Comparison of ENCODE assay signal across 34 cellular contexts in genomic region chr4:89338206-89338605, GRCh38. TPM values are rescaled to one million over a fixed set of nuclear protein-coding genes. Genes with fewer than 3 reads are reported as not detected.
"Had no signal": no experiment of that assay in that cellular context is flagged by ENCODE, and none has a peak within 500 bp of the region (broad histone marks: within the 10 kb centered on the region; RNA-seq: fewer than 3 reads in every experiment).

No MANE protein-coding gene starts in this region.

- H3K27me3 Mint-ChIP-seq: activated CD4-positive, alpha-beta T cell treated with anti-CD3 and anti-CD28 coated beads for 36 hours; activated naive CD4-positive, alpha-beta T cell treated with anti-CD3 and anti-CD28 coated beads, Interleukin-2, amount 10 ng/mL, durations not matched to agents 7 days and 5 days; activated T-cell treated with anti-CD3 and anti-CD28 coated beads, Interleukin-2, amount 50 U/mL, for 24 hours; brain had no signal

- H3K4me3 Mint-ChIP-seq: activated CD4-positive, alpha-beta T cell treated with anti-CD3 and anti-CD28 coated beads for 36 hours; activated CD4-positive, alpha-beta T cell treated with anti-CD3 and anti-CD28 coated beads, Interleukin-2, amount 10 ng/mL, durations not matched to agents 7 days and 5 days; activated CD8-positive, alpha-beta T cell treated with anti-CD3 and anti-CD28 coated beads, Interleukin-2, amount 10 ng/mL, durations not matched to agents 7 days and 5 days; activated T-cell treated with anti-CD3 and anti-CD28 coated beads, Interleukin-2, amount 50 U/mL, for 24 hours; brain; T-helper 2 cell treated with Interferon-gamma antibody and Interleukin-4, amounts not matched to agents 5 μg/mL and 100 μg/mL, for 36 hours; WTC11 had no signal

- H3K4me1 Mint-ChIP-seq: activated naive CD4-positive, alpha-beta T cell treated with anti-CD3 and anti-CD28 coated beads, Interleukin-2, amount 10 ng/mL, durations not matched to agents 7 days and 5 days; brain; WTC11 had no signal

- H3K36me3 Mint-ChIP-seq: brain, WTC11 had no signal

- H3K9me3 ChIP-seq: adrenal gland, MG63, SJCRH30 had no signal

- ATAC-seq: activated CD4-positive, alpha-beta T cell treated with anti-CD3 and anti-CD28 coated beads for 36 hours; activated CD4-positive, CD25-positive, alpha-beta regulatory T cell treated with anti-CD3 and anti-CD28 coated beads, Interleukin-2, amount 50 U/mL, for 24 hours; activated CD8-positive, alpha-beta T cell treated with anti-CD3 and anti-CD28 coated beads, Interleukin-2, amount 10 ng/mL, durations not matched to agents 7 days and 5 days; Panc1; WTC11 had no signal

- H3K27ac ChIP-seq: adrenal gland, SJCRH30, SK-N-MC had no signal

- H3K9me3 Mint-ChIP-seq: activated naive CD4-positive, alpha-beta T cell treated with anti-CD3 and anti-CD28 coated beads, Interleukin-2, amount 10 ng/mL, durations not matched to agents 7 days and 5 days; activated naive CD8-positive, alpha-beta T cell treated with anti-CD3 and anti-CD28 coated beads, Interleukin-2, amount 10 ng/mL, durations not matched to agents 7 days and 5 days; activated T-cell treated with anti-CD3 and anti-CD28 coated beads, Interleukin-2, amount 50 U/mL, for 24 hours; brain; T-helper 2 cell treated with Interferon-gamma antibody and Interleukin-4, amounts not matched to agents 5 μg/mL and 100 μg/mL, for 36 hours; WTC11 had no signal

- DNase-seq: activated CD4-positive, alpha-beta T cell treated with anti-CD3 and anti-CD28 coated beads for 36 hours; activated CD4-positive, alpha-beta T cell treated with anti-CD3 and anti-CD28 coated beads, Interleukin-2, amount 10 ng/mL, durations not matched to agents 7 days and 5 days; activated CD4-positive, alpha-beta T cell treated with anti-CD3 and anti-CD28 coated beads, Interleukin-2, amount 50 U/mL, for 48 hours; activated CD8-positive, alpha-beta T cell treated with anti-CD3 and anti-CD28 coated beads, Interleukin-2, amount 10 ng/mL, durations not matched to agents 7 days and 5 days; activated naive CD4-positive, alpha-beta T cell treated with anti-CD3 and anti-CD28 coated beads, Interleukin-2, amount 10 ng/mL, durations not matched to agents 7 days and 5 days; activated naive CD8-positive, alpha-beta T cell treated with anti-CD3 and anti-CD28 coated beads, Interleukin-2, amount 10 ng/mL, durations not matched to agents 7 days and 5 days; activated T-cell treated with anti-CD3 and anti-CD28 coated beads, Interleukin-2, amount 50 U/mL, for 24 hours; adrenal gland; anterior cingulate cortex; caudate nucleus; cerebellar nuclear complex; Karpas-422; KBM-7; MG63; NCI-H1092 treated with DMSO at 0.1 percent for 48 hours; NCI-H1417; NCI-H146; NCI-H187; NCI-H2029 treated with DMSO at 0.1 percent for 48 hours; NCI-H2107; NCI-H2171; NCI-H510A; NCI-H526; NCI-H748 treated with DMSO at 0.1 percent for 48 hours; SHP77; SJCRH30 had no signal

- H3K4me3 ChIP-seq: adrenal gland, MG63, SJCRH30, SK-N-MC had no signal

- H3K27ac Mint-ChIP-seq: activated CD4-positive, alpha-beta T cell treated with anti-CD3 and anti-CD28 coated beads for 36 hours; activated CD4-positive, alpha-beta T cell treated with anti-CD3 and anti-CD28 coated beads, Interleukin-2, amount 10 ng/mL, durations not matched to agents 7 days and 5 days; activated CD8-positive, alpha-beta T cell treated with anti-CD3 and anti-CD28 coated beads, Interleukin-2, amount 10 ng/mL, durations not matched to agents 7 days and 5 days; activated naive CD8-positive, alpha-beta T cell treated with anti-CD3 and anti-CD28 coated beads, Interleukin-2, amount 10 ng/mL, durations not matched to agents 7 days and 5 days; activated T-cell treated with anti-CD3 and anti-CD28 coated beads, Interleukin-2, amount 50 U/mL, for 24 hours; brain; T-helper 2 cell treated with Interferon-gamma antibody and Interleukin-4, amounts not matched to agents 5 μg/mL and 100 μg/mL, for 36 hours; WTC11 had no signal

- H3K27me3 ChIP-seq: adrenal gland, MG63, SJCRH30 had no signal

- H3K36me3 ChIP-seq: adrenal gland, MG63, SJCRH30 had no signal

- H3K4me1 ChIP-seq: adrenal gland, SJCRH30 had no signal

RNA-seq across cellular contexts. Expression of gene GPRIN3, which starts 30.6 kb away (rescaled TPM):
- total RNA-seq: bronchial epithelial cell, RPMI7951 had no signal
